Comparison of ENCODE assay signal across 19 cellular contexts in the genomic region with DNA sequence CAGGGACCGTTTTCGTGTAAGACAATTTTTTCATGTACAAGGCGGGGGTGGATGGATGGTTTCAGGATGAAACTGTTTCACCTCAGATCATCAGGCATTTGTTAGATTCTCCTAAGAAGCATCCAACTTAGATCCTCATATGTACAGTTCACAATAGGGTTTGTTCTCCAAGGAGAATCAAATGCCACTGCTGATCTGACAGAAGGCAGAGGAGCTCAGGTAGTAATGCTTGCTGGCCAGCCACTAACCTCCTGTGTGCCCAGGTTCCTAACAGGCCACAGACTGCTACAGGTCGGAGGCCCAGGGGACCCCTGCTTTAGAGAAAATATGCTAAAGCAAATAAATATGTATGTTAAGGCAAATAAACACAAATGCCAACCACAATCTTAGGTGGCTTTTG.
"Had no signal": no experiment of that assay in that cellular context is flagged by ENCODE, and none has a peak within 500 bp of the region (broad histone marks: within the 10 kb centered on the region; RNA-seq: fewer than 3 reads in every experiment).

No MANE protein-coding gene starts in this region.

- ATAC-seq: heart left ventricle; left cardiac atrium; stimulated activated effector memory CD8-positive, alpha-beta T cell treated with anti-CD3 and anti-CD28 coated beads, Interleukin-12 subunit alpha, Interleukin-12 subunit beta, amount 100 ng/mL, for 72 hours had no signal

- H3K4me3 ChIP-seq: adrenal gland, breast epithelium, colonic mucosa, esophagus squamous epithelium, heart left ventricle, right lobe of liver, skin epidermis, testis had no signal

- H3K36me3 ChIP-seq: adrenal gland, breast epithelium, colonic mucosa, esophagus squamous epithelium, heart left ventricle, right lobe of liver had no signal

- H3K4me1 ChIP-seq: breast epithelium, colonic mucosa, right lobe of liver had no signal

- H3K27me3 Mint-ChIP-seq: activated naive CD8-positive, alpha-beta T cell; central memory CD8-positive, alpha-beta T cell; type B pancreatic cell had no signal

- H3K9me3 ChIP-seq: adrenal gland, breast epithelium, colonic mucosa, esophagus squamous epithelium, heart left ventricle, testis had no signal

- H3K9me3 Mint-ChIP-seq: central memory CD8-positive, alpha-beta T cell; stimulated activated effector memory CD8-positive, alpha-beta T cell treated with anti-CD3 and anti-CD28 coated beads, Interleukin-12 subunit alpha, Interleukin-12 subunit beta, amount 100 ng/mL, for 72 hours; type B pancreatic cell had no signal

- H3K27ac Mint-ChIP-seq: activated naive CD8-positive, alpha-beta T cell; stimulated activated effector memory CD8-positive, alpha-beta T cell treated with anti-CD3 and anti-CD28 coated beads, Interleukin-12 subunit alpha, Interleukin-12 subunit beta, amount 100 ng/mL, for 72 hours; type B pancreatic cell had no signal

- H3K36me3 Mint-ChIP-seq: stimulated activated effector memory CD8-positive, alpha-beta T cell treated with anti-CD3 and anti-CD28 coated beads, Interleukin-12 subunit alpha, Interleukin-12 subunit beta, amount 100 ng/mL, for 72 hours; type B pancreatic cell had no signal

- H3K27ac ChIP-seq: breast epithelium, colonic mucosa, esophagus squamous epithelium, heart left ventricle, right lobe of liver, skin epidermis, testis had no signal

- H3K4me3 Mint-ChIP-seq: activated naive CD8-positive, alpha-beta T cell; central memory CD8-positive, alpha-beta T cell; stimulated activated effector memory CD8-positive, alpha-beta T cell treated with anti-CD3 and anti-CD28 coated beads, Interleukin-12 subunit alpha, Interleukin-12 subunit beta, amount 100 ng/mL, for 72 hours; type B pancreatic cell had no signal

- H3K27me3 ChIP-seq: adrenal gland, breast epithelium, colonic mucosa, esophagus squamous epithelium, heart left ventricle, right lobe of liver, testis had no signal

- DNase-seq: activated T-cell treated with anti-CD3 and anti-CD28 coated beads, Interleukin-2, amount 50 U/mL, for 1 hour; colonic mucosa; esophagus squamous epithelium; heart left ventricle; islet precursor cell; left cardiac atrium; occipital lobe; right lobe of liver; stimulated activated CD4-positive, alpha-beta T cell treated with anti-CD3 and anti-CD28 coated beads, Interleukin-1b, Interleukin-23, amount 100 ng/mL, for 48 hours; T-helper 1 cell; T-helper 9 cell; testis had no signal
